In genomic region chr12:31597066-31597465, GRCh38 we compare ENCODE assay signal across 26 cellular contexts.
"Had no signal": no experiment of that assay in that cellular context is flagged by ENCODE, and none has a peak within 500 bp of the region (broad histone marks: within the 10 kb centered on the region; RNA-seq: fewer than 3 reads in every experiment).

No MANE protein-coding gene starts in this region.

- DNase-seq: cortex of kidney; effector memory CD8-positive, alpha-beta T cell; erythroblast; esophagus squamous epithelium; hypothalamus; immature natural killer cell; mesenchymal stem cell; naive thymus-derived CD8-positive, alpha-beta T cell; nephron progenitor cell; nucleus accumbens; stimulated activated CD4-positive, alpha-beta T cell treated with anti-CD3 and anti-CD28 coated beads, Interleukin-12 subunit alpha, Interleukin-12 subunit beta, amount 100 ng/mL, for 4 hours; stimulated activated CD4-positive, alpha-beta T cell treated with anti-CD3 and anti-CD28 coated beads, Interleukin-1b, Interleukin-23, amount 100 ng/mL, for 48 hours; stimulated activated CD4-positive, alpha-beta T cell treated with anti-CD3 and anti-CD28 coated beads, Interleukin-4, amount 100 ng/mL, for 1 hour; stimulated activated CD8-positive, alpha-beta memory T cell treated with anti-CD3 and anti-CD28 coated beads, Interleukin-4, amount 100 ng/mL, for 48 hours; stimulated activated naive CD8-positive, alpha-beta T cell treated with anti-CD3 and anti-CD28 coated beads, Interleukin-15, Interleukin-2, amounts not matched to agents 100 U/mL and 50 U/mL, for 24 hours; substantia nigra; testis; tibial artery had no signal

- H3K4me1 ChIP-seq: esophagus squamous epithelium, prostate gland, right atrium auricular region had no signal

- H3K4me3 ChIP-seq: esophagus squamous epithelium, lung, prostate gland, right atrium auricular region, smooth muscle cell, testis, tibial artery had no signal

- H3K27ac ChIP-seq: esophagus squamous epithelium, prostate gland, right atrium auricular region, testis, tibial artery had no signal

- H3K36me3 Mint-ChIP-seq: immature natural killer cell; mesothelial cell of epicardium; naive thymus-derived CD8-positive, alpha-beta T cell; type B pancreatic cell had no signal

- ATAC-seq: effector memory CD8-positive, alpha-beta T cell; left lobe of liver; naive thymus-derived CD8-positive, alpha-beta T cell; sciatic nerve; stimulated activated naive CD8-positive, alpha-beta T cell treated with anti-CD3 and anti-CD28 coated beads, Interleukin-15, Interleukin-2, amounts not matched to agents 100 U/mL and 50 U/mL, for 24 hours had no signal

- H3K27ac Mint-ChIP-seq: effector memory CD8-positive, alpha-beta T cell; immature natural killer cell; mesothelial cell of epicardium; nephron progenitor cell; type B pancreatic cell had no signal

- H3K9me3 Mint-ChIP-seq: effector memory CD8-positive, alpha-beta T cell; immature natural killer cell; mesothelial cell of epicardium; nephron progenitor cell; type B pancreatic cell had no signal

- H3K27me3 ChIP-seq: right atrium auricular region, testis, tibial artery had no signal

- H3K4me2 ChIP-seq: smooth muscle cell had no signal

- H3K4me3 Mint-ChIP-seq: effector memory CD8-positive, alpha-beta T cell; immature natural killer cell; mesothelial cell of epicardium; naive thymus-derived CD8-positive, alpha-beta T cell; nephron progenitor cell; type B pancreatic cell had no signal
